In genomic region chr9:2777454-2777853, GRCh38 we compare ENCODE assay signal across 9 cellular contexts.
"Had no signal": no experiment of that assay in that cellular context is flagged by ENCODE, and none has a peak within 500 bp of the region (broad histone marks: within the 10 kb centered on the region; RNA-seq: fewer than 3 reads in every experiment).

No MANE protein-coding gene starts in this region.

- ATAC-seq: GM23338, HCT116 had no signal

- H3K4me1 ChIP-seq: HAP-1 had no signal

- H3K4me3 ChIP-seq: GM23248, GM23338, HAP-1 had no signal

- H3K27ac ChIP-seq: GM23248 had no signal

- DNase-seq: GM23248, GOT3, H7, H9, HCEC 1CT, HFFc6 had no signal

- H3K27ac Mint-ChIP-seq: GM23338, H9, HFFc6 had no signal

- H3K4me3 Mint-ChIP-seq: GM23338, H9, HFFc6 had no signal

- H3K9ac ChIP-seq: GM23248 had no signal
